8 cellular contexts compared by ENCODE assay signal in genomic region chr9:133532937-133533668, GRCh38. TPM values are rescaled to one million over a fixed set of nuclear protein-coding genes. Genes with fewer than 3 reads are reported as not detected.
DNase-seq lines count a peak whose midpoint lies in the region; ATAC-seq and TF ChIP-seq lines count a peak whose summit lies in the region.

No MANE protein-coding gene starts in this region.

- H3K9me3 ChIP-seq in AG04450 (ENCODE audit: control insufficient read depth, insufficient read depth, low read length) (no peaks in the 10 kb centered on the region; the same call in 1 of the 2 replicates), endodermal cell (ENCODE audit: control insufficient read depth, low read length) (no peaks in the 10 kb centered on the region)

- TF ChIP-seq CTCF in AG04450 (IDR thresholded peaks at IDR 0.05; ENCODE audit: low read depth, low read length) (peak; percentile 58), GM20000 (IDR thresholded peaks at IDR 0.05; ENCODE audit: extremely low read depth, missing control alignments) (no peak), endodermal cell (conservative IDR thresholded peaks at IDR 0.05) (peak; percentile 74), nephron (IDR thresholded peaks at IDR 0.05; ENCODE audit: unreplicated experiment in 3 of 3) (peak; percentile 21 to 32 (median 27))

- no peak for DNase-seq in AG04450 (ENCODE audit: low read depth, low spot score)
- peak; percentile 86 for DNase-seq in GM20000 (ENCODE audit: low spot score)
- peak; percentile 77 for DNase-seq in NCI-H748 (lab: John Stamatoyannopoulos, UW; ENCODE audit: unreplicated experiment)
- peak; percentile 31 to 32 for DNase-seq in activated CD8-positive, alpha-beta memory T cell treated with anti-CD3 and anti-CD28 coated beads for 4 hours (ENCODE audit: low read depth in 2 of 2)
- peak; percentile 96 for DNase-seq in endodermal cell
- peak; percentile 60 for DNase-seq in superior temporal gyrus (ENCODE audit: extremely low spot score)

- H3K27me3 Mint-ChIP-seq in endodermal cell (ENCODE audit: insufficient read depth): peaks cover 13% of the 10 kb centered on the region
- peaks cover 27% of the 10 kb centered on the region for H3K27me3 Mint-ChIP-seq in nephron (ENCODE audit: low read depth)

- no peaks in the 10 kb centered on the region for H3K4me1 ChIP-seq in endodermal cell (ENCODE audit: control insufficient read depth, insufficient read depth, low read length)

- H3K4me3 ChIP-seq in AG04450 (ENCODE audit: low read depth, low read length) (no peak overlapping the region), endodermal cell (ENCODE audit: low read length) (no peak overlapping the region)

- H3K4me1 Mint-ChIP-seq in endodermal cell (no peaks in the 10 kb centered on the region), nephron (peaks cover 64% of the 10 kb centered on the region)

- H3K4me3 Mint-ChIP-seq in endodermal cell (no peak overlapping the region), nephron (peak overlapping the region; percentile 46 to 76 (median 70))

- H3K27ac ChIP-seq in AG04450 (ENCODE audit: low read depth, low read length) (no peak overlapping the region), endodermal cell (ENCODE audit: low read depth, low read length) (no peak overlapping the region)

- H3K9me3 Mint-ChIP-seq in endodermal cell: no peaks in the 10 kb centered on the region
- no peaks in the 10 kb centered on the region for H3K9me3 Mint-ChIP-seq in nephron

- POLR2A ChIA-PET in AG04450 (lab: Yijun Ruan, JAX): no interaction called here

- no peaks in the 10 kb centered on the region for H3K36me3 ChIP-seq in endodermal cell (ENCODE audit: control insufficient read depth, insufficient read depth, low read length)

- H3K27me3 ChIP-seq in AG04450 (ENCODE audit: control insufficient read depth, insufficient read depth, low read length) (peaks cover 75% of the 10 kb centered on the region), endodermal cell (ENCODE audit: control insufficient read depth, insufficient read depth, low read length, poor library complexity, severe bottlenecking) (peaks cover 11% of the 10 kb centered on the region)

- H3K9ac ChIP-seq in endodermal cell (ENCODE audit: extremely low read depth, low read length, poor library complexity, severe bottlenecking): no peak overlapping the region

- CTCF ChIA-PET in AG04450 (lab: Charles Lee): interaction anchor here (0.6 to 1.4 kb wide), 4 partner anchors 10 to 202 kb away, joined by 3 to 4 read pairs (median 3); no protein-coding TSS in a partner anchor

- ATAC-seq in GM21786 (IDR thresholded peaks at IDR 0.05; ENCODE audit: unreplicated experiment): no peak

- no peak overlapping the region for H3K27ac Mint-ChIP-seq in endodermal cell
- peak overlapping the region; percentile 27 to 87 (median 79) for H3K27ac Mint-ChIP-seq in nephron

- H3K36me3 Mint-ChIP-seq in endodermal cell (ENCODE audit: low read depth) (no peaks in the 10 kb centered on the region), nephron (ENCODE audit: low read depth) (no peaks in the 10 kb centered on the region)

- WGBS in endodermal cell (ENCODE audit: insufficient coverage in 1 of 2, insufficient read length in 1 of 2), 2 experiments: 73 to 85% methylated on average over 16 to 20 of the region's 20 CpGs

RNA-seq across cellular contexts. Expression of gene ADAMTSL2, which starts 1.4 kb away (rescaled TPM):
- polyA plus RNA-seq in AG04450 (2011; rRNA removed): not detected in 2 replicates
- not detected in 2 replicates for polyA minus RNA-seq in AG04450 (2011; rRNA and poly(A)+ RNA removed)
- total RNA-seq in endodermal cell: under 1 TPM; 0.18 to 0.93 TPM
- polyA plus RNA-seq in endodermal cell (2013, experiment 1 of 2): 2.2 TPM
- polyA plus RNA-seq in endodermal cell (2013, experiment 2 of 2): 3.0 TPM

RNA-seq across cellular contexts. Expression of gene MYMK, which starts 8.3 kb away (rescaled TPM):
- not detected in 2 replicates for polyA plus RNA-seq in AG04450 (2011; rRNA removed)
- polyA minus RNA-seq in AG04450 (2011; rRNA and poly(A)+ RNA removed): not detected in 2 replicates
- not detected for total RNA-seq in endodermal cell
- polyA plus RNA-seq in endodermal cell (2013, experiment 1 of 2): not detected
- 0.50 TPM for polyA plus RNA-seq in endodermal cell (2013, experiment 2 of 2)

RNA-seq across cellular contexts. Expression of gene SLC2A6, which starts 54.2 kb away (rescaled TPM):
- 1.7 and 2.3 TPM in 2 replicates for polyA plus RNA-seq in AG04450 (2011; rRNA removed)
- 1.3 and 1.8 TPM in 2 replicates for polyA minus RNA-seq in AG04450 (2011; rRNA and poly(A)+ RNA removed)
- 10 to 100 TPM; 11.6 to 17.7 TPM for total RNA-seq in endodermal cell
- 10.7 TPM for polyA plus RNA-seq in endodermal cell (2013, experiment 1 of 2)
- 10.5 TPM for polyA plus RNA-seq in endodermal cell (2013, experiment 2 of 2)
